Comparison of ENCODE assay signal across 14 cellular contexts in the genomic region with DNA sequence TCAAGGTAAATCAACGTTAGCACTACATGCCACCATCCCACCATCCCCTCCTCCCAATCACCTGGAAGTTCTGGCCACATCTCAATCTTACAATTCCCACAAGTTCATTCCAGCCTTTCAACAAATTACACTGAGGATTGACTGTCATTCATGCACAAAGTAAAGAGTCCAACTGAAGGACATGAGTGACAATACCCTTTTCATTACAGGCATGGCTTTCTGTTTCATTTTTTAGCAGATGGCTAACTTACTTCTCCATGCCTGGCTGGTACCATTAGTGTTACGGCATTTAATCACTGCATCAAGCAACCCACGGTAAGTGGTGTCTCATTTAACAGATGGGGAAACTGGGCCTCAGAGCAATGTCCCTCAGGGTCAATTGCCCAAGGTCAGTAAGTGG.
DNase-seq lines count a peak whose midpoint lies in the region; ATAC-seq, FAIRE-seq and TF ChIP-seq lines count a peak whose summit lies in the region.
"Had no signal": no experiment of that assay in that cellular context is flagged by ENCODE, and none has a peak within 500 bp of the region (broad histone marks: within the 10 kb centered on the region; RNA-seq: fewer than 3 reads in every experiment).

No MANE protein-coding gene starts in this region.

- H3K4me3 ChIP-seq in GM12878 (no peak overlapping the region), osteoblast (ENCODE audit: insufficient read depth, low read length) (no peak overlapping the region)
- H3K4me3 ChIP-seq: breast epithelium, pancreas had no signal

- ATAC-seq in GM19395 (IDR thresholded peaks at IDR 0.05; ENCODE audit: unreplicated experiment) (peak; percentile 48), HG03280 (IDR thresholded peaks at IDR 0.05; ENCODE audit: unreplicated experiment) (peak; percentile 55), GM12878 (peak; percentile 79), HG02870 (IDR thresholded peaks at IDR 0.05; ENCODE audit: unreplicated experiment) (no peak), HG03108 (IDR thresholded peaks at IDR 0.05; ENCODE audit: unreplicated experiment) (no peak)
- no peak for ATAC-seq in natural killer cell treated with Interleukin-12 subunit alpha and Interleukin-12 subunit beta and Interleukin-15 and Interleukin-18, amount 100 ng/mL, for 72 hours
- ATAC-seq: pancreas had no signal

- H3K4me3 Mint-ChIP-seq in natural killer cell treated with Interleukin-12 subunit alpha and Interleukin-12 subunit beta and Interleukin-15 and Interleukin-18, amount 100 ng/mL, for 72 hours: no peak overlapping the region
- H3K4me3 Mint-ChIP-seq: stimulated activated effector memory CD8-positive, alpha-beta T cell treated with anti-CD3 and anti-CD28 coated beads, Interleukin-12 subunit alpha, Interleukin-12 subunit beta, amount 100 ng/mL, for 72 hours had no signal

- FAIRE-seq in GM12878 (lab: Jason Lieb, UNC): no peak
- FAIRE-seq: pancreas had no signal

- in situ Hi-C loops in GM12878 (cut with MboI): no loop called here

- H3K36me3 Mint-ChIP-seq in natural killer cell treated with Interleukin-12 subunit alpha and Interleukin-12 subunit beta and Interleukin-15 and Interleukin-18, amount 100 ng/mL, for 72 hours: no peaks in the 10 kb centered on the region
- H3K36me3 Mint-ChIP-seq: stimulated activated effector memory CD8-positive, alpha-beta T cell treated with anti-CD3 and anti-CD28 coated beads, Interleukin-12 subunit alpha, Interleukin-12 subunit beta, amount 100 ng/mL, for 72 hours had no signal

- H3K4me2 ChIP-seq in GM12878 (ENCODE audit: control insufficient read depth, insufficient read depth): peak overlapping the region; percentile 30
- H3K4me2 ChIP-seq in osteoblast (ENCODE audit: insufficient read depth, low read length): no peak overlapping the region

- H3K9ac ChIP-seq in GM12878 (ENCODE audit: control insufficient read depth, insufficient read depth, low read length): no peak overlapping the region

- no peaks in the 10 kb centered on the region for H3K9me3 Mint-ChIP-seq in natural killer cell treated with Interleukin-12 subunit alpha and Interleukin-12 subunit beta and Interleukin-15 and Interleukin-18, amount 100 ng/mL, for 72 hours
- H3K9me3 Mint-ChIP-seq: stimulated activated effector memory CD8-positive, alpha-beta T cell treated with anti-CD3 and anti-CD28 coated beads, Interleukin-12 subunit alpha, Interleukin-12 subunit beta, amount 100 ng/mL, for 72 hours had no signal

- no peak for TF ChIP-seq CTCF in GM12878 (IDR thresholded peaks at IDR 0.05 in 2 of 3, conservative IDR thresholded peaks at IDR 0.05 in 1 of 3; ENCODE audit: control insufficient read depth in 2 of 3, extremely low read depth in 1 of 3, insufficient read depth in 1 of 3, low read depth in 3 of 3, low read length in 3 of 3)
- TF ChIP-seq CTCF in osteoblast (IDR thresholded peaks at IDR 0.05; ENCODE audit: extremely low read depth, low read depth, low read length): no peak

- no peaks in the 10 kb centered on the region for H3K27me3 ChIP-seq in GM12878 (replicated peaks in 1 of 2; ENCODE audit: control insufficient read depth in 2 of 2, insufficient read depth in 2 of 2, low read length in 1 of 2)
- no peaks in the 10 kb centered on the region for H3K27me3 ChIP-seq in osteoblast (ENCODE audit: insufficient read depth, low read length)
- H3K27me3 ChIP-seq: breast epithelium, pancreas had no signal

- H2AFZ ChIP-seq in GM12878 (ENCODE audit: control insufficient read depth, low read depth, low read length) (peak overlapping the region; percentile 11), osteoblast (ENCODE audit: low read length) (no peak overlapping the region)

- H3K27me3 Mint-ChIP-seq in natural killer cell treated with Interleukin-12 subunit alpha and Interleukin-12 subunit beta and Interleukin-15 and Interleukin-18, amount 100 ng/mL, for 72 hours: peaks cover 12 to 33% of the 10 kb centered on the region in 2 donors

- no peak for TF ChIP-seq POLR2A in GM12878 (IDR thresholded peaks at IDR 0.05; ENCODE audit: low read depth, low read length)

- no peak overlapping the region for H3K27ac Mint-ChIP-seq in natural killer cell treated with Interleukin-12 subunit alpha and Interleukin-12 subunit beta and Interleukin-15 and Interleukin-18, amount 100 ng/mL, for 72 hours
- H3K27ac Mint-ChIP-seq: stimulated activated effector memory CD8-positive, alpha-beta T cell treated with anti-CD3 and anti-CD28 coated beads, Interleukin-12 subunit alpha, Interleukin-12 subunit beta, amount 100 ng/mL, for 72 hours had no signal

- 39% methylated on average over 3 of the region's 3 CpGs for WGBS in GM12878 (ENCODE audit: insufficient coverage, insufficient replicate concordance, low lambda C conversion rate, missing lambda C conversion rate)

- RAD21 ChIA-PET in GM12878 (lab: Charles Lee; ENCODE audit: unreplicated experiment): no interaction called here

- H4K20me1 ChIP-seq in GM12878 (ENCODE audit: control insufficient read depth, insufficient read depth) (no peaks in the 10 kb centered on the region), osteoblast (ENCODE audit: insufficient read depth, low read length) (peaks cover 51% of the 10 kb centered on the region)

- no peak for TF ChIP-seq RAD21 in GM12878 (IDR thresholded peaks at IDR 0.05; ENCODE audit: insufficient read depth, low read depth, low read length)

- DNase-seq in DMS79 treated with DMSO at 0.1 percent for 48 hours (lab: John Stamatoyannopoulos, UW) (peak; percentile 46), GM12878 (ENCODE audit: low read depth, low spot score) (no peak), osteoblast (ENCODE audit: insufficient read length, low spot score, missing footprints) (no peak)
- DNase-seq in natural killer cell treated with Interleukin-12 subunit alpha and Interleukin-12 subunit beta and Interleukin-15 and Interleukin-18, amount 100 ng/mL, for 72 hours (ENCODE audit: low spot score): no peak
- DNase-seq: activated CD4-positive, alpha-beta T cell treated with anti-CD3 and anti-CD28 coated beads for 4 hours; NCI-H1417 treated with DMSO at 0.1 percent for 48 hours; NK-92 treated with Interleukin-12 subunit alpha and Interleukin-12 subunit beta, amount 100 ng/mL, for 24 hours; pancreas had no signal

- intact Hi-C loops in GM12878 (cut with micrococcal nuclease; ENCODE audit: unreplicated experiment): no loop called here

- no TSS peak for BruUV-seq in GM12878 (replicated peaks; lab: Mats Ljungman, UMichigan)

- SMC1A ChIA-PET in GM12878 (lab: Charles Lee; ENCODE audit: uncharacterized antibody, unreplicated experiment): interaction anchor here (1.1 to 1.2 kb wide), 2 partner anchors 9 to 863 kb away, joined by 4 read pairs; no protein-coding TSS in a partner anchor

- H3K9me3 ChIP-seq in GM12878 (replicated peaks; ENCODE audit: control insufficient read depth, insufficient read depth, low read length): no peaks in the 10 kb centered on the region
- no peaks in the 10 kb centered on the region for H3K9me3 ChIP-seq in osteoblast (ENCODE audit: low read depth, low read length)
- H3K9me3 ChIP-seq: breast epithelium, pancreas had no signal

- peaks cover 24% of the 10 kb centered on the region for H3K4me1 ChIP-seq in GM12878 (ENCODE audit: control insufficient read depth, insufficient read depth, low read length)
- peaks cover 31% of the 10 kb centered on the region for H3K4me1 ChIP-seq in osteoblast (ENCODE audit: insufficient read depth, low read length)
- H3K4me1 ChIP-seq: breast epithelium, pancreas had no signal

- H3K36me3 ChIP-seq in GM12878 (ENCODE audit: control insufficient read depth in 2 of 2, insufficient read depth in 2 of 2, low read length in 1 of 2) (no peaks in the 10 kb centered on the region), osteoblast (ENCODE audit: insufficient read depth, low read length) (peaks cover 21% of the 10 kb centered on the region)
- H3K36me3 ChIP-seq: breast epithelium, pancreas had no signal

- CTCF ChIA-PET in GM12878 (lab: Yijun Ruan, JAX): interaction anchor here (11.4 kb wide), 1 partner anchor 8 kb away, joined by 87 read pairs; no protein-coding TSS in a partner anchor

- POLR2A ChIA-PET in GM12878 (lab: Charles Lee): interaction anchor here (0.6 kb wide), 1 partner anchor 1342 kb away, joined by 3 read pairs; no protein-coding TSS in a partner anchor

- H3K79me2 ChIP-seq in GM12878 (ENCODE audit: control insufficient read depth, insufficient read depth, low read length) (no peaks in the 10 kb centered on the region), osteoblast (ENCODE audit: insufficient read depth, low read length) (peaks cover 77% of the 10 kb centered on the region)

- H3K27ac ChIP-seq in GM12878 (ENCODE audit: control insufficient read depth, insufficient read depth) (no peak overlapping the region), osteoblast (ENCODE audit: low read depth, low read length) (no peak overlapping the region)
- H3K27ac ChIP-seq: breast epithelium, pancreas had no signal

- H3K4me1 Mint-ChIP-seq in natural killer cell treated with Interleukin-12 subunit alpha and Interleukin-12 subunit beta and Interleukin-15 and Interleukin-18, amount 100 ng/mL, for 72 hours (ENCODE audit: low read depth in 2 of 2): peaks cover 0 to 2% of the 10 kb centered on the region in 2 donors

- TF ChIP-seq EP300 in GM12878 (IDR thresholded peaks at IDR 0.05; ENCODE audit: borderline replicate concordance in 1 of 2, control insufficient read depth in 1 of 2, low read depth in 2 of 2, low read length in 2 of 2): no peak

TF ChIP-seq in GM12878, 131 proteins besides CTCF, POLR2A, EP300 and RAD21 (continues in another document):
- TF ChIP-seq CHD4 (IDR thresholded peaks at IDR 0.05) (no peak), PAX5 (IDR thresholded peaks at IDR 0.05; ENCODE audit: borderline replicate concordance, low read depth, low read length) (no peak), NRF1 (conservative IDR thresholded peaks at IDR 0.05; ENCODE audit: low read depth, low read length) (no peak), HDGF (IDR thresholded peaks at IDR 0.05) (no peak)
- TF ChIP-seq, protein P1, sequence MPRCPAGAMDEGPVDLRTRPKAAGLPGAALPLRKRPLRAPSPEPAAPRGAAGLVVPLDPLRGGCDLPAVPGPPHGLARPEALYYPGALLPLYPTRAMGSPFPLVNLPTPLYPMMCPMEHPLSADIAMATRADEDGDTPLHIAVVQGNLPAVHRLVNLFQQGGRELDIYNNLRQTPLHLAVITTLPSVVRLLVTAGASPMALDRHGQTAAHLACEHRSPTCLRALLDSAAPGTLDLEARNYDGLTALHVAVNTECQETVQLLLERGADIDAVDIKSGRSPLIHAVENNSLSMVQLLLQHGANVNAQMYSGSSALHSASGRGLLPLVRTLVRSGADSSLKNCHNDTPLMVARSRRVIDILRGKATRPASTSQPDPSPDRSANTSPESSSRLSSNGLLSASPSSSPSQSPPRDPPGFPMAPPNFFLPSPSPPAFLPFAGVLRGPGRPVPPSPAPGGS (IDR thresholded peaks at IDR 0.05; ENCODE audit: borderline replicate concordance, insufficient read depth, low read depth, low read length, poor library complexity, severe bottlenecking): no peak

Comparison
In these comparisons a context has a peak if more than half of its experiments do, and no peak if none do; other contexts are left out.
1. ATAC-seq: peak in GM19395 (single experiment), HG03280 (single experiment) and GM12878 (single experiment); none in HG02870 (single experiment), natural killer cell treated with Interleukin-12 subunit alpha and Interleukin-12 subunit beta and Interleukin-15 and Interleukin-18, amount 100 ng/mL, for 72 hours (0 of 2) and HG03108 (single experiment).